In genomic region chr1:54805466-54805865, GRCh38 we compare ENCODE assay signal across 25 cellular contexts. TPM values are rescaled to one million over a fixed set of nuclear protein-coding genes. Genes with fewer than 3 reads are reported as not detected.
DNase-seq lines count a peak whose midpoint lies in the region; ATAC-seq, FAIRE-seq and TF ChIP-seq lines count a peak whose summit lies in the region.
"Had no signal": no experiment of that assay in that cellular context is flagged by ENCODE, and none has a peak within 500 bp of the region (broad histone marks: within the 10 kb centered on the region; RNA-seq: fewer than 3 reads in every experiment).

No MANE protein-coding gene starts in this region.

- ATAC-seq in sciatic nerve (no peak), HG03432 (IDR thresholded peaks at IDR 0.05; ENCODE audit: unreplicated experiment) (no peak)
- ATAC-seq: pancreas, Right ventricle myocardium inferior had no signal

- no peaks in the 10 kb centered on the region for H3K4me1 Mint-ChIP-seq in endodermal cell

- DNase-seq in activated effector memory CD4-positive, alpha-beta T cell treated with anti-CD3 and anti-CD28 coated beads, Interleukin-2, amount 50 U/mL, for 16 hours: peak; percentile 44
- DNase-seq in activated effector memory CD4-positive, alpha-beta T cell treated with Interleukin-2 at 50 U/mL for 16 hours: no peak
- DNase-seq in PC-9 (no peak), endodermal cell (peak; percentile 19), sciatic nerve (ENCODE audit: low spot score) (peak; percentile 28), GM19239 (ENCODE audit: insufficient read length, low spot score) (no peak), GM10248 (ENCODE audit: extremely low spot score) (no peak)
- DNase-seq: activated T-cell treated with anti-CD3 and anti-CD28 coated beads, Interleukin-2, amount 50 U/mL, for 4 hours; amniotic stem cell; DMS 273 treated with DMSO at 0.1 percent for 48 hours; Kasumi-1; NCI-H1417; NCI-H2029 treated with DMSO at 0.1 percent for 48 hours; NCI-H526 treated with DMSO at 0.1 percent for 48 hours; SK-N-SH; T-helper 2 cell had no signal

- H3K27me3 ChIP-seq in PC-9 (ENCODE audit: insufficient read depth, low read depth) (no peaks in the 10 kb centered on the region), endodermal cell (ENCODE audit: control insufficient read depth, insufficient read depth, low read length, poor library complexity, severe bottlenecking) (peaks cover 15% of the 10 kb centered on the region)
- H3K27me3 ChIP-seq: pancreas had no signal

- intact Hi-C loops in PC-9 (cut with micrococcal nuclease; ENCODE audit: unreplicated experiment): loop anchor here (5.0 to 10.0 kb wide), 3 partner anchors 219 to 943 kb away; no protein-coding TSS in a partner anchor
- intact Hi-C loops in sciatic nerve (cut with DNase I): no loop called here

- H3K27ac Mint-ChIP-seq in endodermal cell: no peak overlapping the region
- H3K27ac Mint-ChIP-seq: B cell, brain, neural progenitor cell had no signal

- no peaks in the 10 kb centered on the region for H3K9me3 Mint-ChIP-seq in endodermal cell
- H3K9me3 Mint-ChIP-seq: activated T-cell treated with anti-CD3 and anti-CD28 coated beads, Interleukin-2, amount 50 U/mL, for 4 hours; brain; neural progenitor cell had no signal

- CTCF ChIA-PET in PC-9 (lab: Charles Lee): no interaction called here
- CTCF ChIA-PET in GM10248 (lab: Yijun Ruan, JAX): interaction anchor here (5.7 kb wide), 1 partner anchor 14 kb away, joined by 41 read pairs; no protein-coding TSS in a partner anchor

- no peaks in the 10 kb centered on the region for H3K9me2 ChIP-seq in PC-9 (ENCODE audit: insufficient read depth)
- H3K9me2 ChIP-seq: SK-N-SH had no signal

- peaks cover 39% of the 10 kb centered on the region for H3F3A ChIP-seq in PC-9 (ENCODE audit: insufficient read depth, low read depth)

- H3K27ac ChIP-seq in PC-9 (peak overlapping the region; percentile 85), endodermal cell (ENCODE audit: low read depth, low read length) (no peak overlapping the region)
- H3K27ac ChIP-seq: neural progenitor cell had no signal

- H3K27me3 Mint-ChIP-seq in endodermal cell (ENCODE audit: insufficient read depth): peaks cover 26% of the 10 kb centered on the region
- H3K27me3 Mint-ChIP-seq: B cell had no signal

- POLR2A ChIA-PET in PC-9 (lab: Charles Lee; ENCODE audit: unreplicated experiment) (no interaction called here), GM10248 (lab: Yijun Ruan, JAX) (no interaction called here)

- H3K4me3 ChIP-seq in PC-9 (no peak overlapping the region), endodermal cell (ENCODE audit: low read length) (no peak overlapping the region)
- H3K4me3 ChIP-seq: HAP-1, neural progenitor cell, pancreas, tibial nerve had no signal

- 94 to 100% methylated on average over 1 to 3 of the region's 3 CpGs for WGBS in endodermal cell (ENCODE audit: insufficient coverage in 1 of 2, insufficient read length in 1 of 2), 2 experiments

- H3K36me3 ChIP-seq in PC-9 (ENCODE audit: low read depth) (no peaks in the 10 kb centered on the region), endodermal cell (ENCODE audit: control insufficient read depth, insufficient read depth, low read length) (no peaks in the 10 kb centered on the region)
- H3K36me3 ChIP-seq: HAP-1, neural progenitor cell, pancreas, tibial nerve had no signal

- no peak overlapping the region for H3K9ac ChIP-seq in endodermal cell (ENCODE audit: extremely low read depth, low read length, poor library complexity, severe bottlenecking)
- H3K9ac ChIP-seq: neural progenitor cell, SK-N-SH had no signal

- no TSS peak for BruUV-seq in PC-9 (replicated peaks; lab: Mats Ljungman, UMichigan)

- H3K4me2 ChIP-seq in PC-9: peak overlapping the region; percentile 51; the same call in 1 of the 2 replicates
- H3K4me2 ChIP-seq: neural progenitor cell, SK-N-SH had no signal

- H3K4me1 ChIP-seq in PC-9 (replicated peaks; ENCODE audit: insufficient read depth) (peaks cover 61% of the 10 kb centered on the region), endodermal cell (ENCODE audit: control insufficient read depth, insufficient read depth, low read length) (no peaks in the 10 kb centered on the region)
- H3K4me1 ChIP-seq: HAP-1, neural progenitor cell had no signal

- peaks cover 6% of the 10 kb centered on the region for H3K79me2 ChIP-seq in PC-9 (ENCODE audit: low read depth)

- H4K20me1 ChIP-seq in PC-9 (ENCODE audit: insufficient read depth): no peaks in the 10 kb centered on the region

- no peak overlapping the region for H2AFZ ChIP-seq in PC-9
- H2AFZ ChIP-seq: neural progenitor cell had no signal

- H3K4me3 Mint-ChIP-seq in endodermal cell: no peak overlapping the region
- H3K4me3 Mint-ChIP-seq: activated T-cell treated with anti-CD3 and anti-CD28 coated beads, Interleukin-2, amount 50 U/mL, for 4 hours; B cell; brain; neural progenitor cell had no signal

- H3K9me3 ChIP-seq in PC-9 (ENCODE audit: insufficient read depth, low read depth) (no peaks in the 10 kb centered on the region), endodermal cell (ENCODE audit: control insufficient read depth, low read length) (no peaks in the 10 kb centered on the region)
- H3K9me3 ChIP-seq: HAP-1, pancreas, SK-N-SH, tibial nerve had no signal

- TF ChIP-seq CTCF in PC-9 (conservative IDR thresholded peaks at IDR 0.05): no peak
- no peak for TF ChIP-seq CTCF in endodermal cell (conservative IDR thresholded peaks at IDR 0.05)
- no peak for TF ChIP-seq CTCF in GM10248 (IDR thresholded peaks at IDR 0.05; ENCODE audit: control extremely low read depth, extremely low read depth, low read depth, missing control alignments)

- no peaks in the 10 kb centered on the region for H3K36me3 Mint-ChIP-seq in endodermal cell (ENCODE audit: low read depth)
- H3K36me3 Mint-ChIP-seq: brain, neural progenitor cell had no signal

- FAIRE-seq in GM19239 (lab: Jason Lieb, UNC): no peak
- FAIRE-seq: pancreas had no signal

RNA-seq across cellular contexts. Expression of gene TTC22, which starts 4.3 kb away (rescaled TPM):
- total RNA-seq in PC-9 (2021): 24.1 and 26.3 TPM in 2 replicates
- under 1 TPM; 0.44 to 0.53 TPM for total RNA-seq in endodermal cell
- 0.11 TPM for polyA plus RNA-seq in endodermal cell (2013, experiment 1 of 2)
- not detected for polyA plus RNA-seq in endodermal cell (2013, experiment 2 of 2)
- 0.36 TPM for total RNA-seq in sciatic nerve
- total RNA-seq: A673, Right ventricle myocardium inferior, tibial nerve had no signal
- polyA plus RNA-seq: SK-N-SH had no signal

RNA-seq across cellular contexts. Expression of gene PARS2, which starts 41.1 kb away (rescaled TPM):
- total RNA-seq in PC-9 (2021): 12.9 and 13.4 TPM in 2 replicates
- total RNA-seq in endodermal cell: 1 to 10 TPM; 8.9 to 9.1 TPM
- 8.7 TPM for polyA plus RNA-seq in endodermal cell (2013, experiment 1 of 2)
- 7.0 TPM for polyA plus RNA-seq in endodermal cell (2013, experiment 2 of 2)
- 3.6 TPM for total RNA-seq in sciatic nerve

Comparison
In these comparisons a context has a peak if more than half of its experiments do, and no peak if none do; other contexts are left out.
1. DNase-seq: peak in activated effector memory CD4-positive, alpha-beta T cell treated with anti-CD3 and anti-CD28 coated beads, Interleukin-2, amount 50 U/mL, for 16 hours (single experiment), endodermal cell (single experiment) and sciatic nerve (single experiment); none in activated effector memory CD4-positive, alpha-beta T cell treated with Interleukin-2 at 50 U/mL for 16 hours (single experiment), PC-9 (0 of 2), GM19239 (single experiment) and GM10248 (single experiment).
2. RNA of gene TTC22, which starts 4.3 kb away (total RNA-seq): 24.1 to 26.3 TPM in PC-9; 0.44 to 0.53 TPM in endodermal cell and 0.36 TPM in sciatic nerve (single experiment); every median in the first group is over 10 times any median in the second.